Comparison of ENCODE assay signal across 9 cellular contexts in genomic region chr12:122527478-122527944, GRCh38. TPM values are rescaled to one million over a fixed set of nuclear protein-coding genes. Genes with fewer than 3 reads are reported as not detected.
DNase-seq lines count a peak whose midpoint lies in the region; ATAC-seq, FAIRE-seq and TF ChIP-seq lines count a peak whose summit lies in the region.
"Had no signal": no experiment of that assay in that cellular context is flagged by ENCODE, and none has a peak within 500 bp of the region (broad histone marks: within the 10 kb centered on the region; RNA-seq: fewer than 3 reads in every experiment).

No MANE protein-coding gene starts in this region.

- DNase-seq in activated T-cell treated with anti-CD3 and anti-CD28 coated beads for 48 hours (ENCODE audit: low read depth) (peak; percentile 25), NOMO-1 treated with DMSO at 0.1 percent for 48 hours (lab: John Stamatoyannopoulos, UW; ENCODE audit: unreplicated experiment) (peak; percentile 56), GM12878 (ENCODE audit: low read depth, low spot score) (no peak), testis (peak; percentile 34), NCI-H226 (no peak)
- DNase-seq in activated T-cell treated with anti-CD3 and anti-CD28 coated beads, Interleukin-2, amount 50 U/mL, for 24 hours = no peak

- FAIRE-seq in GM12878 (lab: Jason Lieb, UNC) = no peak

- H3K4me3 ChIP-seq in GM12878 (peak overlapping the region; percentile 96), liver (ENCODE audit: low read depth in 1 of 3, low read length in 3 of 3) (peak overlapping the region; percentile 59 to 84 (median 84)), testis (peak overlapping the region; percentile 60 to 91)

- 0 out of 2 replicates have a peak, but pooled peaks cover 3% of the 10 kb centered on the region for H4K20me1 ChIP-seq in GM12878 (ENCODE audit: control insufficient read depth, insufficient read depth)

- H3K36me3 Mint-ChIP-seq in activated T-cell treated with anti-CD3 and anti-CD28 coated beads, Interleukin-2, amount 50 U/mL, for 24 hours (ENCODE audit: low read depth) = peaks cover 43% of the 10 kb centered on the region

- H2AFZ ChIP-seq in GM12878 (ENCODE audit: control insufficient read depth, low read depth, low read length) = peak overlapping the region; percentile 67

- H3K27me3 Mint-ChIP-seq in activated T-cell treated with anti-CD3 and anti-CD28 coated beads, Interleukin-2, amount 50 U/mL, for 24 hours = no peaks in the 10 kb centered on the region
- H3K27me3 Mint-ChIP-seq: dendritic cell treated with granulocyte-macrophage colony-stimulating factor and Interleukin-4, amounts not matched to agents 40 ng/mL and 50 ng/mL, for 4 days had no signal

- H3K4me1 ChIP-seq in GM12878 (ENCODE audit: control insufficient read depth, insufficient read depth, low read length) = peaks cover 28% of the 10 kb centered on the region
- H3K4me1 ChIP-seq in liver (ENCODE audit: control insufficient read depth in 4 of 4, insufficient read depth in 4 of 4, low read length in 3 of 4) = peaks cover 0 to 34% (median 28%) of the 10 kb centered on the region in 4 donors
- peaks cover 18% of the 10 kb centered on the region for H3K4me1 ChIP-seq in testis

- H3K27me3 ChIP-seq in GM12878 (replicated peaks in 1 of 2; ENCODE audit: control insufficient read depth in 2 of 2, insufficient read depth in 2 of 2, low read length in 1 of 2) (no peaks in the 10 kb centered on the region), liver (ENCODE audit: control insufficient read depth in 4 of 4, insufficient read depth in 4 of 4, low read length in 3 of 4) (no peaks in the 10 kb centered on the region), testis (no peaks in the 10 kb centered on the region)

- WGBS in GM12878 (ENCODE audit: insufficient coverage, insufficient replicate concordance, low lambda C conversion rate, missing lambda C conversion rate) = under 1% methylated on average over 21 of the region's 21 CpGs
- WGBS in liver = under 1% methylated on average over 21 of the region's 21 CpGs
- 0 to 1% methylated on average over 21 of the region's 21 CpGs for WGBS in testis, 2 donors

- H3K27ac Mint-ChIP-seq in activated T-cell treated with anti-CD3 and anti-CD28 coated beads, Interleukin-2, amount 50 U/mL, for 24 hours = no peak overlapping the region
- H3K27ac Mint-ChIP-seq: dendritic cell treated with granulocyte-macrophage colony-stimulating factor and Interleukin-4, amounts not matched to agents 40 ng/mL and 50 ng/mL, for 4 days had no signal

- H3K36me3 ChIP-seq in GM12878 (ENCODE audit: control insufficient read depth in 2 of 2, insufficient read depth in 2 of 2, low read length in 1 of 2) (peaks cover 0 to 4% of the 10 kb centered on the region in 2 experiments; a peak in 3 of 4 replicates), liver (ENCODE audit: control insufficient read depth in 4 of 4, insufficient read depth in 3 of 4, low read depth in 1 of 4, low read length in 3 of 4) (peaks cover 0 to 3% (median under 1%) of the 10 kb centered on the region in 4 donors), testis (ENCODE audit: low read depth, missing control alignments) (no peaks in the 10 kb centered on the region)

- CTCF ChIA-PET in GM12878 (lab: Yijun Ruan, JAX) = interaction anchor here (2.8 kb wide), 1 partner anchor 26 kb away, joined by 16 read pairs; the partner anchor contains the start of gene ZCCHC8

- intact Hi-C loops in GM12878 (cut with micrococcal nuclease; ENCODE audit: unreplicated experiment) = loop anchor here (2.0 kb wide), 1 partner anchor 27 kb away; the partner anchor contains the start of gene ZCCHC8
- intact Hi-C loops in testis (cut with DNase I; ENCODE audit: low total_unique reads) = no loop called here

- TSS peak; percentile 90 for BruUV-seq in GM12878 (replicated peaks; lab: Mats Ljungman, UMichigan)

- TF ChIP-seq EP300 in GM12878 (IDR thresholded peaks at IDR 0.05; ENCODE audit: borderline replicate concordance in 1 of 2, control insufficient read depth in 1 of 2, low read depth in 2 of 2, low read length in 2 of 2) = no peak

- SMC1A ChIA-PET in GM12878 (lab: Charles Lee; ENCODE audit: uncharacterized antibody, unreplicated experiment) = interaction anchor here (1.6 to 3.1 kb wide), 2 partner anchors 28 to 56 kb away, joined by 5 to 39 read pairs; partner anchors contain the start of gene ZCCHC8

- TF ChIP-seq CTCF in GM12878 (IDR thresholded peaks at IDR 0.05 in 2 of 3, conservative IDR thresholded peaks at IDR 0.05 in 1 of 3; ENCODE audit: control insufficient read depth in 2 of 3, extremely low read depth in 1 of 3, insufficient read depth in 1 of 3, low read depth in 3 of 3, low read length in 3 of 3) (no peak), liver (IDR thresholded peaks at IDR 0.05; ENCODE audit: low read depth, low read length, missing input control) (no peak), testis (IDR thresholded peaks at IDR 0.05) (no peak)

- in situ Hi-C loops in GM12878 (cut with MboI) = no loop called here

- H3K4me1 Mint-ChIP-seq in activated T-cell treated with anti-CD3 and anti-CD28 coated beads, Interleukin-2, amount 50 U/mL, for 24 hours (ENCODE audit: low read depth) = peaks cover 29% of the 10 kb centered on the region

- H3K9ac ChIP-seq in GM12878 (ENCODE audit: control insufficient read depth, insufficient read depth, low read length) (peak overlapping the region; percentile 100), liver (ENCODE audit: low read depth in 1 of 2, low read length in 2 of 2) (peak overlapping the region; percentile 51 to 66)

- peak overlapping the region; percentile 87 for H3K27ac ChIP-seq in GM12878 (ENCODE audit: control insufficient read depth, insufficient read depth)
- peak overlapping the region in 1 of 2 donors; percentile 98 for H3K27ac ChIP-seq in liver (ENCODE audit: low read depth in 1 of 2, low read length in 2 of 2)
- peak overlapping the region in 1 of 2 donors; percentile 70 for H3K27ac ChIP-seq in testis

- peak overlapping the region; percentile 75 for H3K4me2 ChIP-seq in GM12878 (ENCODE audit: control insufficient read depth, insufficient read depth)

- RAD21 ChIA-PET in GM12878 (lab: Charles Lee; ENCODE audit: unreplicated experiment) = interaction anchor here (0.5 to 4.6 kb wide), 3 partner anchors 27 to 129 kb away, joined by 3 to 49 read pairs (median 5); partner anchors contain the start of gene ZCCHC8

- H3K4me3 Mint-ChIP-seq in activated T-cell treated with anti-CD3 and anti-CD28 coated beads, Interleukin-2, amount 50 U/mL, for 24 hours = no peak overlapping the region
- H3K4me3 Mint-ChIP-seq: dendritic cell treated with granulocyte-macrophage colony-stimulating factor and Interleukin-4, amounts not matched to agents 40 ng/mL and 50 ng/mL, for 4 days had no signal

- H3K9me3 ChIP-seq in GM12878 (replicated peaks; ENCODE audit: control insufficient read depth, insufficient read depth, low read length) = no peaks in the 10 kb centered on the region
- H3K9me3 ChIP-seq in liver (ENCODE audit: control insufficient read depth in 4 of 4, low read length in 3 of 4) = no peaks in the 10 kb centered on the region
- no peaks in the 10 kb centered on the region for H3K9me3 ChIP-seq in testis

- peaks cover 83% of the 10 kb centered on the region for H3K79me2 ChIP-seq in GM12878 (ENCODE audit: control insufficient read depth, insufficient read depth, low read length)

- H3K9me3 Mint-ChIP-seq in activated T-cell treated with anti-CD3 and anti-CD28 coated beads, Interleukin-2, amount 50 U/mL, for 24 hours = no peaks in the 10 kb centered on the region
- H3K9me3 Mint-ChIP-seq: dendritic cell treated with granulocyte-macrophage colony-stimulating factor and Interleukin-4, amounts not matched to agents 40 ng/mL and 50 ng/mL, for 4 days had no signal

- ATAC-seq in GM12878 (peak; percentile 10), HG03439 (IDR thresholded peaks at IDR 0.05; ENCODE audit: unreplicated experiment) (no peak)

- TF ChIP-seq POLR2A in GM12878 (IDR thresholded peaks at IDR 0.05; ENCODE audit: low read depth, low read length) = no peak
- TF ChIP-seq POLR2A in testis (IDR thresholded peaks at IDR 0.05) = no peak

- POLR2A ChIA-PET in GM12878 (lab: Charles Lee) = interaction anchor here (1.0 to 9.7 kb wide), 5 partner anchors 11 to 364 kb away, joined by 3 to 160 read pairs (median 4); partner anchors contain the start of gene ZCCHC8

- TF ChIP-seq RAD21 in GM12878 (IDR thresholded peaks at IDR 0.05; ENCODE audit: insufficient read depth, low read depth, low read length) = no peak
- TF ChIP-seq RAD21 in liver (IDR thresholded peaks at IDR 0.05) = no peak

RNA-seq across cellular contexts. Expression of gene KNTC1, which starts 0.5 kb away (rescaled TPM):
- 424 and 439 TPM in 2 replicates for total RNA-seq in GM12878 (2013; cell fraction: nucleolus; rRNA removed)
- 91.4 and 102 TPM in 2 replicates for total RNA-seq in GM12878 (2014; rRNA removed)
- total RNA-seq in GM12878 (2014; rRNA removed; fragmentation: Illumina TruSeq; extraction: Trizol) = 118 and 120 TPM in 2 replicates
- total RNA-seq in GM12878 (2021) = 63.0 and 68.3 TPM in 2 replicates
- 27.9 TPM for polyA plus RNA-seq in GM12878 (2011; ENCODE audit: low read depth)
- 88.6 and 112 TPM in 2 replicates for polyA plus RNA-seq in GM12878 (2011; rRNA removed)
- 41.4 and 51.7 TPM in 2 replicates for polyA plus RNA-seq in GM12878 (2011; cell fraction: cytosol; rRNA removed)
- polyA plus RNA-seq in GM12878 (2011; cell fraction: nucleus; rRNA removed) = 199 and 216 TPM in 2 replicates
- 43.3 and 48.1 TPM in 2 replicates for polyA plus RNA-seq in GM12878 (2012)
- 84.2 and 111 TPM in 2 replicates for polyA plus RNA-seq in GM12878 (2014; fragmentation: Illumina TruSeq; extraction: Trizol)
- polyA plus RNA-seq in GM12878 (2014; fragmentation: Nextera tagmentation; extraction: Ambion mirVana) = 10 to 100 TPM; 37.2 to 38.3 TPM
- 80.2 and 95.0 TPM in 2 replicates for polyA plus RNA-seq in GM12878 (2014; rRNA removed)
- 10 to 100 TPM; 52.9 to 64.8 TPM for polyA plus RNA-seq in GM12878 (2016; fragmentation: Nextera tagmentation; extraction: Ambion mirVana)
- polyA minus RNA-seq in GM12878 (2011; rRNA and poly(A)+ RNA removed) = 92.1 and 101 TPM in 2 replicates
- polyA minus RNA-seq in GM12878 (2011; cell fraction: cytosol; rRNA and poly(A)+ RNA removed) = 27.3 and 41.9 TPM in 2 replicates
- 88.3 and 135 TPM in 2 replicates for polyA minus RNA-seq in GM12878 (2011; cell fraction: nucleus; rRNA and poly(A)+ RNA removed)
- total RNA-seq in liver = 10 to 100 TPM in 1 of 2 donors, 1 to 10 TPM in 1; 5.6 to 34.7 TPM
- polyA plus RNA-seq in liver = 1 to 10 TPM; 1.3 to 2.5 TPM
- 100 to 1,000 TPM in 1 of 2 donors, 10 to 100 TPM in 1; 79.8 to 118 TPM for total RNA-seq in testis
- 46.1 TPM for polyA plus RNA-seq in testis (ENCODE audit: insufficient read depth, low read depth, low replicate concordance)

RNA-seq across cellular contexts. Expression of gene RSRC2, which starts 0.8 kb away (rescaled TPM):
- 286 and 330 TPM in 2 replicates for total RNA-seq in GM12878 (2013; cell fraction: nucleolus; rRNA removed)
- total RNA-seq in GM12878 (2014; rRNA removed) (53.1 and 58.6 TPM in 2 replicates), GM12878 (2014; rRNA removed; fragmentation: Illumina TruSeq; extraction: Trizol) (111 and 114 TPM in 2 replicates), GM12878 (2021) (50.3 and 58.4 TPM in 2 replicates), liver (10 to 100 TPM; 22.4 to 31.4 TPM), testis (100 to 1,000 TPM in 1 of 2 donors, 10 to 100 TPM in 1; 93.1 to 133 TPM)
- 48.7 TPM for polyA plus RNA-seq in GM12878 (2011; ENCODE audit: low read depth)
- polyA plus RNA-seq in GM12878 (2011; rRNA removed) (78.4 and 117 TPM in 2 replicates), GM12878 (2014; fragmentation: Illumina TruSeq; extraction: Trizol) (112 and 155 TPM in 2 replicates), GM12878 (2014; fragmentation: Nextera tagmentation; extraction: Ambion mirVana) (10 to 100 TPM; 49.8 to 52.3 TPM), GM12878 (2014; rRNA removed) (56.5 and 63.2 TPM in 2 replicates), GM12878 (2016; fragmentation: Nextera tagmentation; extraction: Ambion mirVana) (10 to 100 TPM; 56.2 to 62.7 TPM), liver (10 to 100 TPM; 15.5 to 29.0 TPM), testis (ENCODE audit: insufficient read depth, low read depth, low replicate concordance) (50.7 TPM)
- polyA plus RNA-seq in GM12878 (2011; cell fraction: cytosol; rRNA removed) = 19.2 and 20.0 TPM in 2 replicates
- 101 and 108 TPM in 2 replicates for polyA plus RNA-seq in GM12878 (2011; cell fraction: nucleus; rRNA removed)
- 62.0 and 71.1 TPM in 2 replicates for polyA plus RNA-seq in GM12878 (2012)
- polyA minus RNA-seq in GM12878 (2011; rRNA and poly(A)+ RNA removed) = 25.2 and 30.7 TPM in 2 replicates
- 11.7 and 14.7 TPM in 2 replicates for polyA minus RNA-seq in GM12878 (2011; cell fraction: cytosol; rRNA and poly(A)+ RNA removed)
- polyA minus RNA-seq in GM12878 (2011; cell fraction: nucleus; rRNA and poly(A)+ RNA removed) = 40.9 and 71.0 TPM in 2 replicates

RNA-seq across cellular contexts. Expression of gene ZCCHC8, which starts 26.8 kb away (rescaled TPM):
- 92.1 and 101 TPM in 2 replicates for total RNA-seq in GM12878 (2013; cell fraction: nucleolus; rRNA removed)
- total RNA-seq in GM12878 (2014; rRNA removed) (23.6 and 25.1 TPM in 2 replicates), GM12878 (2014; rRNA removed; fragmentation: Illumina TruSeq; extraction: Trizol) (28.9 and 30.3 TPM in 2 replicates), GM12878 (2021) (20.6 and 22.2 TPM in 2 replicates), liver (10 to 100 TPM; 18.7 to 20.5 TPM), testis (10 to 100 TPM; 25.6 to 38.3 TPM)
- polyA plus RNA-seq in GM12878 (2011; ENCODE audit: low read depth) = 10.1 TPM
- polyA plus RNA-seq in GM12878 (2011; rRNA removed) (26.2 and 36.2 TPM in 2 replicates), GM12878 (2014; fragmentation: Illumina TruSeq; extraction: Trizol) (34.8 and 46.5 TPM in 2 replicates), GM12878 (2014; fragmentation: Nextera tagmentation; extraction: Ambion mirVana) (1 to 10 TPM; 8.8 to 9.4 TPM), GM12878 (2014; rRNA removed) (21.1 and 21.8 TPM in 2 replicates), GM12878 (2016; fragmentation: Nextera tagmentation; extraction: Ambion mirVana) (10 to 100 TPM; 16.9 to 18.7 TPM), liver (1 to 10 TPM; 5.2 to 7.2 TPM), testis (ENCODE audit: insufficient read depth, low read depth, low replicate concordance) (28.8 TPM)
- 19.7 and 20.7 TPM in 2 replicates for polyA plus RNA-seq in GM12878 (2011; cell fraction: cytosol; rRNA removed)
- polyA plus RNA-seq in GM12878 (2011; cell fraction: nucleus; rRNA removed) = 37.9 and 38.8 TPM in 2 replicates
- 15.6 and 19.7 TPM in 2 replicates for polyA plus RNA-seq in GM12878 (2012)
- polyA minus RNA-seq in GM12878 (2011; rRNA and poly(A)+ RNA removed) = 17.3 and 20.3 TPM in 2 replicates
- 7.4 and 8.8 TPM in 2 replicates for polyA minus RNA-seq in GM12878 (2011; cell fraction: cytosol; rRNA and poly(A)+ RNA removed)
- 10.2 and 13.4 TPM in 2 replicates for polyA minus RNA-seq in GM12878 (2011; cell fraction: nucleus; rRNA and poly(A)+ RNA removed)

Comparison
In these comparisons a context has a peak if more than half of its experiments do, and no peak if none do; other contexts are left out.
1. DNase-seq: peak in activated T-cell treated with anti-CD3 and anti-CD28 coated beads for 48 hours (single experiment), NOMO-1 treated with DMSO at 0.1 percent for 48 hours (single experiment) and testis (single experiment); none in activated T-cell treated with anti-CD3 and anti-CD28 coated beads, Interleukin-2, amount 50 U/mL, for 24 hours (single experiment), GM12878 (single experiment) and NCI-H226 (single experiment).
2. Peak in every context shown above with its lines, with median percentiles within 50 percentile points of each other: H3K4me3 ChIP-seq.